ENCODE assay signal across 20 cellular contexts in the genomic region with DNA sequence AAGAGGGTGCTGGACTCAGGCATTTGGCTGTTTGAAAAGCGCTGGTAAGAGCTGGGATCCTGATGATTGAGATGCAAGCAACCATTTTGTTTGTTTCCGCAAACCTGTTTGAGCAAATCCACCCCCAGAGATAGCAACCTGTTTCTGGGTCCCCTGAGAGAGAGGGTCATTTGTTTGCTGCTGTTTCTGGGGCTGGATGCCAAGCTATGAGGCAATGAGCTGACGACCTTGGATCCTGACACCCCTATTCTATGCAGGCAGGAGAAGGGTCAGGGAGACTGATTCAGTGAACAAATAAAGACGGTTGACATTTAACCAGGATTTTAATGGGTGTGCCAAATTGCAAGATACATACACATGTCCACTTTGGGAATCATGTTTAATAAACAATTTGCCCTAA. TPM values are rescaled to one million over a fixed set of nuclear protein-coding genes. Genes with fewer than 3 reads are reported as not detected.
DNase-seq lines count a peak whose midpoint lies in the region; ATAC-seq, FAIRE-seq and TF ChIP-seq lines count a peak whose summit lies in the region.
"Had no signal": no experiment of that assay in that cellular context is flagged by ENCODE, and none has a peak within 500 bp of the region (broad histone marks: within the 10 kb centered on the region; RNA-seq: fewer than 3 reads in every experiment).

No MANE protein-coding gene starts in this region.

- in situ Hi-C loops in KBM-7 (cut with MboI; ENCODE audit: low pct_unique_long_range_greater_than_20kb, low sequenced_read_pairs) = no loop called here

- ATAC-seq in left lobe of liver (peak; percentile 57), pancreas (peak; percentile 50 to 81 (median 63)), GM19455 (IDR thresholded peaks at IDR 0.05; ENCODE audit: unreplicated experiment) (no peak), GM21786 (IDR thresholded peaks at IDR 0.05; ENCODE audit: unreplicated experiment) (no peak)

- TF ChIP-seq CTCF in Calu3 (IDR thresholded peaks at IDR 0.05; ENCODE audit: unreplicated experiment) (no peak), pancreas (IDR thresholded peaks at IDR 0.05) (no peak)

- H3K9me3 ChIP-seq in pancreas = no peaks in the 10 kb centered on the region

- H3K27me3 ChIP-seq in pancreas = no peaks in the 10 kb centered on the region

- WGBS in pancreas, 2 donors = 14 to 17% methylated on average over 4 of the region's 4 CpGs

- DNase-seq in Calu3 (peak; percentile 20), left lobe of liver (ENCODE audit: low spot score) (peak; percentile 96), pancreas (peak in 3 of 6 donors; percentile 20 to 48 (median 29)), KBM-7 (no peak)
- DNase-seq: AML-193, GOT3, NCI-H1436, NCI-H2029 treated with DMSO at 0.1 percent for 48 hours, NCI-H510A, NCI-H82, OCI-M1, Right ventricle myocardium superior, SW 1271 had no signal

- intact Hi-C loops in Calu3 (cut with micrococcal nuclease; ENCODE audit: unreplicated experiment) (no loop called here), pancreas (cut with DNase I) (no loop called here)

- no TSS peak for BruUV-seq in Calu3 (replicated peaks; lab: Mats Ljungman, UMichigan)

- H3K4me1 Mint-ChIP-seq in Calu3 (ENCODE audit: low read depth, unreplicated experiment) = peaks cover 12% of the 10 kb centered on the region
- H3K4me1 Mint-ChIP-seq: CD14-positive monocyte had no signal

- H3K9me3 Mint-ChIP-seq in Calu3 (ENCODE audit: low read depth, unreplicated experiment) = no peaks in the 10 kb centered on the region
- H3K9me3 Mint-ChIP-seq: CD14-positive monocyte had no signal

- CTCF ChIA-PET in Calu3 (lab: Charles Lee) = no interaction called here

- H3K4me1 ChIP-seq in pancreas = peaks cover 0 to 8% (median 0%) of the 10 kb centered on the region in 3 donors

- H3K27me3 Mint-ChIP-seq in Calu3 (ENCODE audit: unreplicated experiment) = peaks cover 57% of the 10 kb centered on the region

- no peak overlapping the region for H3K4me3 Mint-ChIP-seq in Calu3 (ENCODE audit: low read depth, unreplicated experiment)
- H3K4me3 Mint-ChIP-seq: CD14-positive monocyte had no signal

- peaks cover 10% of the 10 kb centered on the region for H3K36me3 Mint-ChIP-seq in Calu3 (ENCODE audit: insufficient read depth, unreplicated experiment)
- H3K36me3 Mint-ChIP-seq: CD14-positive monocyte had no signal

- peak overlapping the region; percentile 71 for H3K27ac ChIP-seq in angular gyrus (ENCODE audit: low read depth, low read length)
- no peak overlapping the region for H3K27ac ChIP-seq in pancreas
- H3K27ac ChIP-seq: KMS-11 had no signal

- no peak overlapping the region for H3K27ac Mint-ChIP-seq in Calu3 (ENCODE audit: unreplicated experiment)

- H3K36me3 ChIP-seq in pancreas = no peaks in the 10 kb centered on the region

- no peak overlapping the region for H3K4me3 ChIP-seq in pancreas

- FAIRE-seq in pancreas (lab: Jason Lieb, UNC) = no peak
- FAIRE-seq: G401.6 had no signal

RNA-seq across cellular contexts. Expression of a gene that starts 9.9 kb away (rescaled TPM):
- total RNA-seq in Calu3 (2022) (not detected in 2 replicates), left lobe of liver (64.8 TPM), pancreas (under 1 TPM in 5 of 6 donors, not detected in 1; 0.19 to 0.56 (median 0.34) TPM)
- 1 to 10 TPM in 1 of 2 donors, under 1 TPM in 1; 0.68 to 1.7 TPM for polyA plus RNA-seq in pancreas
- total RNA-seq: M059J had no signal
- polyA plus RNA-seq: CD14-positive monocyte had no signal

Comparison
In these comparisons a context has a peak if more than half of its experiments do, and no peak if none do; other contexts are left out.
1. ATAC-seq: peak in left lobe of liver (single experiment) and pancreas (4 of 4); none in GM19455 (single experiment) and GM21786 (single experiment).
2. RNA of a gene that starts 9.9 kb away (total RNA-seq): 64.8 TPM in left lobe of liver (single experiment); 0.19 to 0.56 TPM in pancreas and not detected in Calu3; every median in the first group is over 10 times any median in the second.